Comparison of ENCODE assay signal across 8 cellular contexts in genomic region chr20:50744143-50744792, GRCh38. TPM values are rescaled to one million over a fixed set of nuclear protein-coding genes. Genes with fewer than 3 reads are reported as not detected.
DNase-seq lines count a peak whose midpoint lies in the region; ATAC-seq and TF ChIP-seq lines count a peak whose summit lies in the region.

No MANE protein-coding gene starts in this region.

- peaks cover 14% of the 10 kb centered on the region for H3K36me3 ChIP-seq in HUES48 (ENCODE audit: control insufficient read depth, insufficient read depth, low read length)

- CTCF ChIA-PET in AG04450 (lab: Charles Lee), result interaction anchor here (0.6 to 2.2 kb wide), 26 partner anchors 9 to 278 kb away, joined by 3 to 31 read pairs (median 4); no protein-coding TSS in a partner anchor

- DNase-seq in AG04450 (ENCODE audit: low read depth, low spot score) (peak; percentile 74), astrocyte of the hippocampus (ENCODE audit: low read depth, low spot score) (peak; percentile 94), islet precursor cell (peak; percentile 98), NCI-H2029 (lab: John Stamatoyannopoulos, UW) (no peak)
- DNase-seq in stimulated activated effector memory CD8-positive, alpha-beta T cell treated with anti-CD3 and anti-CD28 coated beads, Interleukin-12 subunit alpha, Interleukin-12 subunit beta, amount 100 ng/mL, for 72 hours (ENCODE audit: low spot score in 2 of 2), result no peak
- no peak for DNase-seq in activated CD4-positive, alpha-beta T cell treated with anti-CD3 and anti-CD28 coated beads, Interleukin-2, amount 50 U/mL, for 4 hours

- POLR2A ChIA-PET in AG04450 (lab: Yijun Ruan, JAX), result interaction anchor here (0.6 to 0.9 kb wide), 4 partner anchors 89 to 345 kb away, joined by 3 to 4 read pairs (median 3); partner anchors contain the start of gene PTPN1

- no peaks in the 10 kb centered on the region for H3K27me3 ChIP-seq in AG04450 (ENCODE audit: control insufficient read depth, insufficient read depth, low read length)
- no peaks in the 10 kb centered on the region for H3K27me3 ChIP-seq in HUES48 (ENCODE audit: control insufficient read depth, insufficient read depth, low read length)

- H3K36me3 Mint-ChIP-seq in stimulated activated effector memory CD8-positive, alpha-beta T cell treated with anti-CD3 and anti-CD28 coated beads, Interleukin-12 subunit alpha, Interleukin-12 subunit beta, amount 100 ng/mL, for 72 hours, result peaks cover 13% of the 10 kb centered on the region

- no peaks in the 10 kb centered on the region for H3K9me3 ChIP-seq in AG04450 (ENCODE audit: control insufficient read depth, insufficient read depth, low read length)
- H3K9me3 ChIP-seq in HUES48 (ENCODE audit: control insufficient read depth, insufficient read depth, low read length), result no peaks in the 10 kb centered on the region

- peaks cover 27% of the 10 kb centered on the region for H3K4me1 Mint-ChIP-seq in stimulated activated effector memory CD8-positive, alpha-beta T cell treated with anti-CD3 and anti-CD28 coated beads, Interleukin-12 subunit alpha, Interleukin-12 subunit beta, amount 100 ng/mL, for 72 hours

- peak overlapping the region; percentile 30 for H3K27ac Mint-ChIP-seq in stimulated activated effector memory CD8-positive, alpha-beta T cell treated with anti-CD3 and anti-CD28 coated beads, Interleukin-12 subunit alpha, Interleukin-12 subunit beta, amount 100 ng/mL, for 72 hours

- H3K9me3 Mint-ChIP-seq in stimulated activated effector memory CD8-positive, alpha-beta T cell treated with anti-CD3 and anti-CD28 coated beads, Interleukin-12 subunit alpha, Interleukin-12 subunit beta, amount 100 ng/mL, for 72 hours, result no peaks in the 10 kb centered on the region

- no peak overlapping the region for H3K9ac ChIP-seq in HUES48 (ENCODE audit: low read depth, low read length)

- H3K4me1 ChIP-seq in HUES48 (ENCODE audit: control insufficient read depth, insufficient read depth, low read length), result peaks cover 30% of the 10 kb centered on the region

- H3K27ac ChIP-seq in AG04450 (ENCODE audit: low read depth, low read length) (peak overlapping the region; percentile 69), HUES48 (ENCODE audit: low read depth, low read length) (peak overlapping the region; percentile 86)

- peak; percentile 47 for TF ChIP-seq CTCF in AG04450 (IDR thresholded peaks at IDR 0.05; ENCODE audit: low read depth, low read length)

- H3K4me3 Mint-ChIP-seq in stimulated activated effector memory CD8-positive, alpha-beta T cell treated with anti-CD3 and anti-CD28 coated beads, Interleukin-12 subunit alpha, Interleukin-12 subunit beta, amount 100 ng/mL, for 72 hours, result no peak overlapping the region

- H3K4me3 ChIP-seq in AG04450 (ENCODE audit: low read depth, low read length), result no peak overlapping the region
- H3K4me3 ChIP-seq in HUES48 (ENCODE audit: low read depth, low read length), result no peak overlapping the region

- ATAC-seq in stimulated activated effector memory CD8-positive, alpha-beta T cell treated with anti-CD3 and anti-CD28 coated beads, Interleukin-12 subunit alpha, Interleukin-12 subunit beta, amount 100 ng/mL, for 72 hours, result no peak
- ATAC-seq in HG03378 (IDR thresholded peaks at IDR 0.05; ENCODE audit: unreplicated experiment), result no peak

RNA-seq across cellular contexts. Expression of gene PARD6B, which starts 12.9 kb away (rescaled TPM):
- 0.61 and 0.71 TPM in 2 replicates for polyA plus RNA-seq in AG04450 (2011; rRNA removed)
- 1.7 TPM in 2 replicates for polyA minus RNA-seq in AG04450 (2011; rRNA and poly(A)+ RNA removed)

RNA-seq across cellular contexts. Expression of gene BCAS4, which starts 50.6 kb away (rescaled TPM):
- polyA plus RNA-seq in AG04450 (2011; rRNA removed), result 37.3 and 37.7 TPM in 2 replicates
- polyA minus RNA-seq in AG04450 (2011; rRNA and poly(A)+ RNA removed), result 17.1 and 17.9 TPM in 2 replicates

RNA-seq across cellular contexts. Expression of gene RIPOR3, which starts 52.9 kb away (rescaled TPM):
- 11.5 and 15.2 TPM in 2 replicates for polyA plus RNA-seq in AG04450 (2011; rRNA removed)
- 10.5 and 15.1 TPM in 2 replicates for polyA minus RNA-seq in AG04450 (2011; rRNA and poly(A)+ RNA removed)

Comparison
In these comparisons a context has a peak if more than half of its experiments do, and no peak if none do; other contexts are left out.
1. DNase-seq: peak in AG04450 (single experiment), astrocyte of the hippocampus (single experiment) and islet precursor cell (single experiment); none in stimulated activated effector memory CD8-positive, alpha-beta T cell treated with anti-CD3 and anti-CD28 coated beads, Interleukin-12 subunit alpha, Interleukin-12 subunit beta, amount 100 ng/mL, for 72 hours (0 of 2), NCI-H2029 (single experiment) and activated CD4-positive, alpha-beta T cell treated with anti-CD3 and anti-CD28 coated beads, Interleukin-2, amount 50 U/mL, for 4 hours (0 of 2).